1 cellular context compared by ENCODE assay signal in genomic region chr21:38785483-38785882, GRCh38.
TF ChIP-seq lines count a peak whose summit lies in the region.

No MANE protein-coding gene starts in this region.

TF ChIP-seq in A549, 52 proteins besides CTCF, POLR2A, EP300 and RAD21 (continued from another document):
- TF ChIP-seq ATOH8 (CRISPR knock-in tag; IDR thresholded peaks at IDR 0.05; ENCODE audit: low read depth) (no peak), HDAC2 (IDR thresholded peaks at IDR 0.05) (no peak), HOXB13 (CRISPR knock-in tag; IDR thresholded peaks at IDR 0.05; ENCODE audit: low read depth) (no peak), E2F6 (IDR thresholded peaks at IDR 0.05; ENCODE audit: borderline replicate concordance, low read depth) (no peak), CHD2 (IDR thresholded peaks at IDR 0.05; ENCODE audit: low read length, partially characterized antibody) (no peak), CEBPB (IDR thresholded peaks at IDR 0.05) (no peak), RNF2 (IDR thresholded peaks at IDR 0.05; ENCODE audit: borderline replicate concordance, low read depth) (no peak), MAFK (IDR thresholded peaks at IDR 0.05; ENCODE audit: partially characterized antibody) (no peak), POLR2AphosphoS2 (conservative IDR thresholded peaks at IDR 0.05; ENCODE audit: low read length) (no peak), HMGXB4 (CRISPR knock-in tag; IDR thresholded peaks at IDR 0.05; ENCODE audit: borderline replicate concordance) (no peak), PBX3 (IDR thresholded peaks at IDR 0.05) (no peak), BCL3 (IDR thresholded peaks at IDR 0.05) (no peak), RFX5 (IDR thresholded peaks at IDR 0.05) (no peak), EHF (CRISPR knock-in tag; IDR thresholded peaks at IDR 0.05) (no peak)
